Comparison of ENCODE assay signal across 2 cellular contexts in genomic region chr3:37491776-37492175, GRCh38.
TF ChIP-seq lines count a peak whose summit lies in the region.

No MANE protein-coding gene starts in this region.

TF ChIP-seq in liver, 16 proteins besides CTCF, POLR2A, EP300 and RAD21 (continued from another document):
- TF ChIP-seq, protein P1, sequence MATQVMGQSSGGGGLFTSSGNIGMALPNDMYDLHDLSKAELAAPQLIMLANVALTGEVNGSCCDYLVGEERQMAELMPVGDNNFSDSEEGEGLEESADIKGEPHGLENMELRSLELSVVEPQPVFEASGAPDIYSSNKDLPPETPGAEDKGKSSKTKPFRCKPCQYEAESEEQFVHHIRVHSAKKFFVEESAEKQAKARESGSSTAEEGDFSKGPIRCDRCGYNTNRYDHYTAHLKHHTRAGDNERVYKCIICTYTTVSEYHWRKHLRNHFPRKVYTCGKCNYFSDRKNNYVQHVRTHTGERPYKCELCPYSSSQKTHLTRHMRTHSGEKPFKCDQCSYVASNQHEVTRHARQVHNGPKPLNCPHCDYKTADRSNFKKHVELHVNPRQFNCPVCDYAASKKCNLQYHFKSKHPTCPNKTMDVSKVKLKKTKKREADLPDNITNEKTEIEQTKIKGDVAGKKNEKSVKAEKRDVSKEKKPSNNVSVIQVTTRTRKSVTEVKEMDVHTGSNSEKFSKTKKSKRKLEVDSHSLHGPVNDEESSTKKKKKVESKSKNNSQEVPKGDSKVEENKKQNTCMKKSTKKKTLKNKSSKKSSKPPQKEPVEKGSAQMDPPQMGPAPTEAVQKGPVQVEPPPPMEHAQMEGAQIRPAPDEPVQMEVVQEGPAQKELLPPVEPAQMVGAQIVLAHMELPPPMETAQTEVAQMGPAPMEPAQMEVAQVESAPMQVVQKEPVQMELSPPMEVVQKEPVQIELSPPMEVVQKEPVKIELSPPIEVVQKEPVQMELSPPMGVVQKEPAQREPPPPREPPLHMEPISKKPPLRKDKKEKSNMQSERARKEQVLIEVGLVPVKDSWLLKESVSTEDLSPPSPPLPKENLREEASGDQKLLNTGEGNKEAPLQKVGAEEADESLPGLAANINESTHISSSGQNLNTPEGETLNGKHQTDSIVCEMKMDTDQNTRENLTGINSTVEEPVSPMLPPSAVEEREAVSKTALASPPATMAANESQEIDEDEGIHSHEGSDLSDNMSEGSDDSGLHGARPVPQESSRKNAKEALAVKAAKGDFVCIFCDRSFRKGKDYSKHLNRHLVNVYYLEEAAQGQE (IDR thresholded peaks at IDR 0.05) = no peak
- no peak for TF ChIP-seq EGR1 (IDR thresholded peaks at IDR 0.05; ENCODE audit: low read depth in 2 of 2)
- TF ChIP-seq HNF4G (IDR thresholded peaks at IDR 0.05) = no peak
- TF ChIP-seq FOXA1 (IDR thresholded peaks at IDR 0.05) = no peak
- TF ChIP-seq MAX (IDR thresholded peaks at IDR 0.05) = no peak
- no peak for TF ChIP-seq TAF1 (conservative IDR thresholded peaks at IDR 0.05)
- TF ChIP-seq FOXA2 (IDR thresholded peaks at IDR 0.05) = no peak
- no peak for TF ChIP-seq NR2F2 (IDR thresholded peaks at IDR 0.05)

TF ChIP-seq in HepG2, 621 proteins besides CTCF, POLR2A, EP300 and RAD21 (continued from another document):
- TF ChIP-seq, protein P2, sequence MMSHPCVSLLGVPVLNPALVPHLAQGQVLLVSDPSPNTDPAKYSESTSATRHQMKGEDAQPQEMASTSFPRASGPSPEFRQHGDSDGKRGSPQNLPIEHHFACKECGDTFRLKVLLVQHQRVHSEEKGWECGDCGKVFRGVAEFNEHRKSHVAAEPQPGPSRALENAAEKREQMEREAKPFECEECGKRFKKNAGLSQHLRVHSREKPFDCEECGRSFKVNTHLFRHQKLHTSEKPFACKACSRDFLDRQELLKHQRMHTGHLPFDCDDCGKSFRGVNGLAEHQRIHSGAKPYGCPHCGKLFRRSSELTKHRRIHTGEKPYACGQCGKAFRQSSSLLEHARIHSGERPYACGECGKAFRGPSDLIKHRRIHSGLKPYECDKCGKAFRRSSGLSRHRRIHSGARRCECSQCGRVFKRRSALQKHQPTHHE (CRISPR knock-in tag; IDR thresholded peaks at IDR 0.05; ENCODE audit: borderline replicate concordance) = no peak
- TF ChIP-seq ZNF468 (CRISPR knock-in tag; IDR thresholded peaks at IDR 0.05) (no peak), GATA4 (IDR thresholded peaks at IDR 0.05; ENCODE audit: borderline replicate concordance, low read depth) (no peak), ZNF577 (CRISPR knock-in tag; IDR thresholded peaks at IDR 0.05; ENCODE audit: borderline replicate concordance, low read depth) (no peak), ZNF543 (CRISPR knock-in tag; IDR thresholded peaks at IDR 0.05) (no peak), ZZZ3 (CRISPR knock-in tag; IDR thresholded peaks at IDR 0.05; ENCODE audit: borderline replicate concordance) (no peak), HNF1A (IDR thresholded peaks at IDR 0.05; ENCODE audit: low read depth) (no peak), HNF1A (CRISPR knock-in tag; IDR thresholded peaks at IDR 0.05; ENCODE audit: borderline replicate concordance) (no peak), SMAD9 (CRISPR knock-in tag; IDR thresholded peaks at IDR 0.05) (no peak), RNF2 (conservative IDR thresholded peaks at IDR 0.05; ENCODE audit: low read depth) (no peak), HOXD1 (CRISPR knock-in tag; IDR thresholded peaks at IDR 0.05) (no peak), CENPT (CRISPR knock-in tag; IDR thresholded peaks at IDR 0.05; ENCODE audit: low read depth) (no peak), PRPF4 (IDR thresholded peaks at IDR 0.05; ENCODE audit: low read depth, low read length, poor library complexity, severe bottlenecking) (no peak), TFAP4 (IDR thresholded peaks at IDR 0.05; ENCODE audit: borderline replicate concordance, low read depth) (no peak), NFIC (IDR thresholded peaks at IDR 0.05; ENCODE audit: low read length) (no peak), ATAD3A (CRISPR knock-in tag; IDR thresholded peaks at IDR 0.05) (no peak), ZNF138 (CRISPR knock-in tag; IDR thresholded peaks at IDR 0.05; ENCODE audit: low read depth) (no peak), POLR2AphosphoS2 (IDR thresholded peaks at IDR 0.05; ENCODE audit: low read depth, low read length) (no peak)
- TF ChIP-seq, protein P3, sequence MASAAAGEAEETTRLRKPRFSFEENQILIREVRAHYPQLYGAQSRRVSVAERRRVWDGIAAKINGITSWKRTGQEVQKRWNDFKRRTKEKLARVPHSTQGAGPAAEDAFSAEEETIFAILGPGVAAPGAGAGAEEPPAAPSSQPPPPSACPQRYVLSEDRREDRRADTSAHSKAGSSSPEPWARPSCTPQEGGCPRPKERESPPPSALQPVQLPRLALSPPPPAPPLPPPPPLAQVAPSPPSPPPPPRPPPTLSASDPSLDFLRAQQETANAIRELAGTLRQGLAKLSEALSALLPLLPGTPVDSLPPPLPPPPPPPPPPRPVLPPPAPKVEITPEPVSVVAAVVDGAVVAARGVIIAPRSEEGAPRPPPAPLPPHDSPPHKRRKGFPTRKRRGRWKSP (CRISPR knock-in tag; IDR thresholded peaks at IDR 0.05) = no peak
- TF ChIP-seq, protein P4, sequence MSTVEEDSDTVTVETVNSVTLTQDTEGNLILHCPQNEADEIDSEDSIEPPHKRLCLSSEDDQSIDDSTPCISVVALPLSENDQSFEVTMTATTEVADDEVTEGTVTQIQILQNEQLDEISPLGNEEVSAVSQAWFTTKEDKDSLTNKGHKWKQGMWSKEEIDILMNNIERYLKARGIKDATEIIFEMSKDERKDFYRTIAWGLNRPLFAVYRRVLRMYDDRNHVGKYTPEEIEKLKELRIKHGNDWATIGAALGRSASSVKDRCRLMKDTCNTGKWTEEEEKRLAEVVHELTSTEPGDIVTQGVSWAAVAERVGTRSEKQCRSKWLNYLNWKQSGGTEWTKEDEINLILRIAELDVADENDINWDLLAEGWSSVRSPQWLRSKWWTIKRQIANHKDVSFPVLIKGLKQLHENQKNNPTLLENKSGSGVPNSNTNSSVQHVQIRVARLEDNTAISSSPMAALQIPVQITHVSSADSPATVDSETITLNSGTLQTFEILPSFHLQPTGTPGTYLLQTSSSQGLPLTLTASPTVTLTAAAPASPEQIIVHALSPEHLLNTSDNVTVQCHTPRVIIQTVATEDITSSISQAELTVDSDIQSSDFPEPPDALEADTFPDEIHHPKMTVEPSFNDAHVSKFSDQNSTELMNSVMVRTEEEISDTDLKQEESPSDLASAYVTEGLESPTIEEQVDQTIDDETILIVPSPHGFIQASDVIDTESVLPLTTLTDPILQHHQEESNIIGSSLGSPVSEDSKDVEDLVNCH (CRISPR knock-in tag; IDR thresholded peaks at IDR 0.05) = no peak
TF ChIP-seq in HepG2: peak in this region for 0.
